In the genomic region with DNA sequence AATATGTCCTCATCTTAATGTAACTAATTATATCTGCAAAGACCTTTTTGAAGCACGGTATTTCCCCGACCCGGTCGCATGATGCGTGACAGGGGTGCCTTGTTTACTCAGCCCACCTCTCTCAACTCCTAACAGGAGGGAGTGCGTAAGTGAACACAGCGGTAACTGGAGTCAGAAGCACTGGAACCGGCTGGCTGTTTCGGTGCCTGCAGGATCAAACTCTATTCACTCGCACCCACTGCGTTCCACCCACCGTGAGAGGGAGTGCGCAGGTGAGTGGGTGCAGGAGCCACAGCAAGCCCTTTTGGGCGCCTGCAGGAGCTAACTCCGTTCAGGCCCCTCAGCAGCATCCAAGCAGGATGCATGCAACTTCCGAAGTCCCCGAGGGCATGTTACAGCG, we compare ENCODE assay signal across 13 cellular contexts.
DNase-seq lines count a peak whose midpoint lies in the region; ATAC-seq and TF ChIP-seq lines count a peak whose summit lies in the region.
"Had no signal": no experiment of that assay in that cellular context is flagged by ENCODE, and none has a peak within 500 bp of the region (broad histone marks: within the 10 kb centered on the region; RNA-seq: fewer than 3 reads in every experiment).

No MANE protein-coding gene starts in this region.

- H4K91ac ChIP-seq in H9 (ENCODE audit: insufficient read length, low read depth, low read length), result no peak overlapping the region

- H3K4me3 ChIP-seq in neural progenitor cell, result no peak overlapping the region
- H3K4me3 ChIP-seq: BLaER1 treated with 17β-estradiol and CSF1 and Interleukin-3, amounts not matched to agents 10 nM and 100 nM had no signal

- no peak overlapping the region for H3K18ac ChIP-seq in H9 (ENCODE audit: insufficient read length, low read depth, low read length)

- no peak overlapping the region for H2AK5ac ChIP-seq in H9 (ENCODE audit: insufficient read length, low read length)

- H3K4me3 Mint-ChIP-seq in H9 (no peak overlapping the region; a peak in 1 of 5 replicates), glutamatergic neuron (ENCODE audit: unreplicated experiment) (no peak overlapping the region), neural progenitor cell (no peak overlapping the region)
- H3K4me3 Mint-ChIP-seq: CD4-positive, CD25-positive, alpha-beta regulatory T cell had no signal

- peaks cover 31 to 43% of the 10 kb centered on the region in 2 experiments for H3K4me1 Mint-ChIP-seq in H9
- H3K4me1 Mint-ChIP-seq in glutamatergic neuron (ENCODE audit: low read depth, unreplicated experiment), result peaks cover 13% of the 10 kb centered on the region
- H3K4me1 Mint-ChIP-seq in neural progenitor cell, result peaks cover 46% of the 10 kb centered on the region
- H3K4me1 Mint-ChIP-seq: CD4-positive, CD25-positive, alpha-beta regulatory T cell had no signal

- H3K9ac ChIP-seq in H9 (ENCODE audit: extremely low read depth, insufficient read length, low read length) (no peak overlapping the region), neural progenitor cell (no peak overlapping the region)
- H3K9ac ChIP-seq: BLaER1 treated with 17β-estradiol and CSF1 and Interleukin-3, amounts not matched to agents 10 nM and 100 nM had no signal

- H3K79me1 ChIP-seq in H9 (ENCODE audit: insufficient read depth, low read depth, low read length, poor library complexity, severe bottlenecking), result no peaks in the 10 kb centered on the region

- H3K14ac ChIP-seq in H9 (ENCODE audit: insufficient read depth, low read length), result no peak overlapping the region

- H2BK12ac ChIP-seq in H9 (ENCODE audit: insufficient read length, low read depth, low read length), result no peak overlapping the region

- H2AFZ ChIP-seq in H9 (ENCODE audit: low read length) (no peak overlapping the region), neural progenitor cell (replicated peaks) (no peak overlapping the region)

- DNase-seq in H9, result peak; percentile 29
- DNase-seq in glutamatergic neuron, result no peak
- no peak for DNase-seq in neural progenitor cell (ENCODE audit: low spot score)
- DNase-seq in sciatic nerve (ENCODE audit: low spot score), result peak; percentile 45
- no peak for DNase-seq in NCI-H2227 (lab: John Stamatoyannopoulos, UW; ENCODE audit: unreplicated experiment)
- DNase-seq: ACHN; CD4-positive, CD25-positive, alpha-beta regulatory T cell; DMS53; GF-D8; H7 had no signal

- no peak overlapping the region for H2BK15ac ChIP-seq in H9 (ENCODE audit: low read depth, low read length)

- H4K8ac ChIP-seq in H9 (replicated peaks; ENCODE audit: insufficient read length, low read depth, low read length), result no peak overlapping the region

- H3K9me3 ChIP-seq in H9 (ENCODE audit: control insufficient read depth, low read depth, low read length), result no peaks in the 10 kb centered on the region
- no peaks in the 10 kb centered on the region for H3K9me3 ChIP-seq in neural progenitor cell (ENCODE audit: low read depth)
- H3K9me3 ChIP-seq: BLaER1 treated with 17β-estradiol and CSF1 and Interleukin-3, amounts not matched to agents 10 nM and 100 nM had no signal

- H3K79me2 ChIP-seq in H9 (ENCODE audit: insufficient read depth, low read length) (no peaks in the 10 kb centered on the region), neural progenitor cell (ENCODE audit: low read depth) (no peaks in the 10 kb centered on the region)

- no peaks in the 10 kb centered on the region for H3K23me2 ChIP-seq in H9 (ENCODE audit: insufficient read length, low read depth, low read length, poor library complexity, severe bottlenecking)

- H3K27me3 ChIP-seq in H9 (ENCODE audit: insufficient read depth, low read length), result no peaks in the 10 kb centered on the region
- H3K27me3 ChIP-seq in neural progenitor cell, result no peaks in the 10 kb centered on the region
- H3K27me3 ChIP-seq: BLaER1 treated with 17β-estradiol and CSF1 and Interleukin-3, amounts not matched to agents 10 nM and 100 nM had no signal

- H3K36me3 Mint-ChIP-seq in H9 (ENCODE audit: insufficient read depth in 1 of 3, low read depth in 3 of 3) (no peaks in the 10 kb centered on the region), glutamatergic neuron (ENCODE audit: unreplicated experiment) (no peaks in the 10 kb centered on the region), neural progenitor cell (peaks cover 2% of the 10 kb centered on the region)
- H3K36me3 Mint-ChIP-seq: CD4-positive, CD25-positive, alpha-beta regulatory T cell had no signal

- no peaks in the 10 kb centered on the region for H3F3A ChIP-seq in neural progenitor cell (ENCODE audit: low read depth)

- TF ChIP-seq CTCF in H9 (conservative IDR thresholded peaks at IDR 0.05) (no peak), glutamatergic neuron (IDR thresholded peaks at IDR 0.05; ENCODE audit: partially characterized antibody, unreplicated experiment) (no peak), neural progenitor cell (IDR thresholded peaks at IDR 0.05) (no peak)

- no peaks in the 10 kb centered on the region for H3K27me3 Mint-ChIP-seq in H9 (ENCODE audit: low read depth)
- H3K27me3 Mint-ChIP-seq in glutamatergic neuron (ENCODE audit: unreplicated experiment), result peaks cover 3% of the 10 kb centered on the region
- H3K27me3 Mint-ChIP-seq in neural progenitor cell (ENCODE audit: insufficient read depth, low read depth), result no peaks in the 10 kb centered on the region
- H3K27me3 Mint-ChIP-seq: CD4-positive, CD25-positive, alpha-beta regulatory T cell had no signal

- no peak overlapping the region for H4K5ac ChIP-seq in H9 (ENCODE audit: insufficient read length, low read depth, low read length)

- H3K27ac ChIP-seq in H9 (ENCODE audit: insufficient read length, low read depth, low read length) (no peak overlapping the region), neural progenitor cell (no peak overlapping the region)
- H3K27ac ChIP-seq: BLaER1 treated with 17β-estradiol and CSF1 and Interleukin-3, amounts not matched to agents 10 nM and 100 nM had no signal

- peaks cover 5% of the 10 kb centered on the region; the same call in 1 of the 2 replicates for H3K4me1 ChIP-seq in H9 (ENCODE audit: insufficient read depth, low read length)
- peaks cover 21% of the 10 kb centered on the region for H3K4me1 ChIP-seq in neural progenitor cell
- H3K4me1 ChIP-seq: BLaER1 treated with 17β-estradiol and CSF1 and Interleukin-3, amounts not matched to agents 10 nM and 100 nM had no signal

- H3K4me2 ChIP-seq in H9 (ENCODE audit: insufficient read depth, insufficient read length, low read length), result no peak overlapping the region
- no peak overlapping the region for H3K4me2 ChIP-seq in neural progenitor cell
- H3K4me2 ChIP-seq: BLaER1 treated with 17β-estradiol and CSF1 and Interleukin-3, amounts not matched to agents 10 nM and 100 nM had no signal

- H2BK5ac ChIP-seq in H9 (ENCODE audit: insufficient read length, low read length), result no peak overlapping the region

- H3K27ac Mint-ChIP-seq in H9 (no peak overlapping the region), glutamatergic neuron (ENCODE audit: unreplicated experiment) (peak overlapping the region; percentile 33), neural progenitor cell (peak overlapping the region; percentile 76)
- H3K27ac Mint-ChIP-seq: CD4-positive, CD25-positive, alpha-beta regulatory T cell had no signal

- no peak for ATAC-seq in sciatic nerve
- no peak for ATAC-seq in GM18498 (IDR thresholded peaks at IDR 0.05; ENCODE audit: unreplicated experiment)
- no peak for ATAC-seq in GM18909 (IDR thresholded peaks at IDR 0.05; ENCODE audit: poor library complexity, unreplicated experiment)

- no CpG with 5 or more reads among the region's 18 CpGs for WGBS in H9 (ENCODE audit: extremely low coverage, insufficient read length, low lambda C conversion rate)

- H4K20me1 ChIP-seq in H9 (ENCODE audit: control insufficient read depth, insufficient read depth, insufficient read length), result no peaks in the 10 kb centered on the region
- no peaks in the 10 kb centered on the region for H4K20me1 ChIP-seq in neural progenitor cell (ENCODE audit: low read depth)

- H3K9me3 Mint-ChIP-seq in H9 (no peaks in the 10 kb centered on the region), glutamatergic neuron (ENCODE audit: unreplicated experiment) (peaks cover 2% of the 10 kb centered on the region), neural progenitor cell (no peaks in the 10 kb centered on the region)

- H3K56ac ChIP-seq in H9 (ENCODE audit: insufficient read length, low read depth, low read length), result no peak overlapping the region

- H3T11ph ChIP-seq in H9 (ENCODE audit: low read length), result no peak overlapping the region

- no peak overlapping the region for H2BK20ac ChIP-seq in H9 (ENCODE audit: low read depth, low read length, poor library complexity, severe bottlenecking)

- H3K36me3 ChIP-seq in neural progenitor cell, result no peaks in the 10 kb centered on the region

- no peak overlapping the region for H3K23ac ChIP-seq in H9 (ENCODE audit: insufficient read length, low read depth, low read length)

- H2BK120ac ChIP-seq in H9 (ENCODE audit: low read depth, low read length, poor library complexity, severe bottlenecking), result no peak overlapping the region

- no peak overlapping the region for H3K4ac ChIP-seq in H9 (ENCODE audit: low read depth, low read length)

- intact Hi-C loops in sciatic nerve (cut with DNase I), result no loop called here

Comparison
In these comparisons a context has a peak if more than half of its experiments do, and no peak if none do; other contexts are left out.
1. DNase-seq: peak in H9 (single experiment) and sciatic nerve (single experiment); none in glutamatergic neuron (single experiment), neural progenitor cell (single experiment) and NCI-H2227 (single experiment).
2. H3K27ac Mint-ChIP-seq: peak in glutamatergic neuron (single experiment) and neural progenitor cell (single experiment); none in H9 (0 of 3).